Comparison of ENCODE assay signal across 1 cellular context in the genomic region with DNA sequence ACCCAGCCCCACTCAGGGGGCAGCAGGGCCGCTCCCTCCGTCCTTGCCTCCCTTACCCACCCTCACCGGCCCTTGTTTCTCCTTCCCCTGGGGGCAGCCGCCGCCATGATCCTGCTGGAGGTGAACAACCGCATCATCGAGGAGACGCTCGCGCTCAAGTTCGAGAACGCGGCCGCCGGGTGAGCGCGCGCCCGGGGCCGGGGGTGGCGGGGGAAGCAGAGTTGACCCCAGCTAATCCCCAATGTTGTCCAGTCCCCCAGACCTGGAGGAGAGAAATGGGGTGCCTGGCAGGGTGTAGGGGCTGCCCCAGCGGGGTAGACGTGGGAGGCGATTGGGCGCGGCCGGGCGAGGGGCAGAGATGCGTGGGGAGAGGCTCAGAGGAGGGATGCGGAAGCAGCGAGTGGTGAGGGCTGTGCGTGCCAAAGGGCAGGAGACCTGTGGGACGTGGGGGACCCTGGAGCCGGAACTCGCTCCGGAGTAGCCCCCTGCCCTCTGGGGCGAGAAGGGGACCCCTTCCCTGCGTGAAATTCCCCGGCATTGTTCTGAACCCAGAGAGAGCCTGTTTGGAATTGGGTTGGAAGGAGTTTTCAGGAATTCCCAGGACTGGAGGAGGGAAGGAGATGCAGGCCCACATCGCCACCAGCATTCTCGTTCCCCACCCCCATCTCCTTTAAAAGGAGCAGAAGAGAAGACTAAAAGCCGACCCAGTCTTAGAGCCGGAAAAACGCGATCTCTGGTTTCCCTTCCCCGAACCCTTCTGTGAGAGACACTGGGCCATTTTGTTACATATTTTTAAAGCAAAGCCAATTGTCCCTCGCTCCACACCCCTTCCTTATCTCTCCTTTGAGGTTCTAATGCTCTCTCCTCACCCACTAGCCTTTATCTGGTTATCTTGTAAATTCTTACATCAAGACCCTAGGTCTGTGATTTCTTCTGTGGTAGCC.
A peak's percentile ranks its signal among the peaks of the same experiment; 100 is the strongest.
TF ChIP-seq lines count a peak whose summit lies in the region.

No MANE protein-coding gene starts in this region.

TF ChIP-seq in GM12878, 131 proteins besides CTCF, POLR2A, EP300 and RAD21 (continued from another document):
- TF ChIP-seq, protein P1, sequence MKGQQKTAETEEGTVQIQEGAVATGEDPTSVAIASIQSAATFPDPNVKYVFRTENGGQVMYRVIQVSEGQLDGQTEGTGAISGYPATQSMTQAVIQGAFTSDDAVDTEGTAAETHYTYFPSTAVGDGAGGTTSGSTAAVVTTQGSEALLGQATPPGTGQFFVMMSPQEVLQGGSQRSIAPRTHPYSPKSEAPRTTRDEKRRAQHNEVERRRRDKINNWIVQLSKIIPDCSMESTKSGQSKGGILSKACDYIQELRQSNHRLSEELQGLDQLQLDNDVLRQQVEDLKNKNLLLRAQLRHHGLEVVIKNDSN (IDR thresholded peaks at IDR 0.05; ENCODE audit: borderline replicate concordance, extremely low read length, insufficient read depth, low read depth, low read length) = no peak
- 0 out of 2 replicates have a peak, but pooled peaks have one; percentile 24 for TF ChIP-seq HDGF (IDR thresholded peaks at IDR 0.05)
- no peak for TF ChIP-seq RELA (IDR thresholded peaks at IDR 0.05; ENCODE audit: borderline replicate concordance, partially characterized antibody)
- TF ChIP-seq ZNF217 (IDR thresholded peaks at IDR 0.05) = no peak
- no peak for TF ChIP-seq KDM1A (IDR thresholded peaks at IDR 0.05; ENCODE audit: borderline replicate concordance)
- TF ChIP-seq CHD1 (IDR thresholded peaks at IDR 0.05; ENCODE audit: low read depth, low read length) = 0 out of 2 replicates have a peak, but pooled peaks have one; percentile 13
- no peak for TF ChIP-seq FOXM1 (IDR thresholded peaks at IDR 0.05; ENCODE audit: low read depth, low read length)
- no peak for TF ChIP-seq ZNF622 (IDR thresholded peaks at IDR 0.05)
- TF ChIP-seq MYB (IDR thresholded peaks at IDR 0.05; ENCODE audit: borderline replicate concordance, low read depth, low read length) = no peak
- no peak for TF ChIP-seq SREBF2 (IDR thresholded peaks at IDR 0.05; ENCODE audit: low read length)
- TF ChIP-seq, protein P2, sequence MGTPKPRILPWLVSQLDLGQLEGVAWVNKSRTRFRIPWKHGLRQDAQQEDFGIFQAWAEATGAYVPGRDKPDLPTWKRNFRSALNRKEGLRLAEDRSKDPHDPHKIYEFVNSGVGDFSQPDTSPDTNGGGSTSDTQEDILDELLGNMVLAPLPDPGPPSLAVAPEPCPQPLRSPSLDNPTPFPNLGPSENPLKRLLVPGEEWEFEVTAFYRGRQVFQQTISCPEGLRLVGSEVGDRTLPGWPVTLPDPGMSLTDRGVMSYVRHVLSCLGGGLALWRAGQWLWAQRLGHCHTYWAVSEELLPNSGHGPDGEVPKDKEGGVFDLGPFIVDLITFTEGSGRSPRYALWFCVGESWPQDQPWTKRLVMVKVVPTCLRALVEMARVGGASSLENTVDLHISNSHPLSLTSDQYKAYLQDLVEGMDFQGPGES (IDR thresholded peaks at IDR 0.05) = no peak
- peak; percentile 58; the same call in 1 of the 2 replicates for TF ChIP-seq CBFB (IDR thresholded peaks at IDR 0.05; ENCODE audit: low read depth)
- TF ChIP-seq SMAD1 (IDR thresholded peaks at IDR 0.05; ENCODE audit: low read depth, partially characterized antibody) = no peak
- TF ChIP-seq BACH1 (IDR thresholded peaks at IDR 0.05; ENCODE audit: borderline replicate concordance) = peak; percentile 59; the same call in 1 of the 2 replicates
- TF ChIP-seq RUNX3 (IDR thresholded peaks at IDR 0.05; ENCODE audit: low read length) = peak; percentile 15; the same call in 1 of the 2 replicates
- TF ChIP-seq, protein P3, sequence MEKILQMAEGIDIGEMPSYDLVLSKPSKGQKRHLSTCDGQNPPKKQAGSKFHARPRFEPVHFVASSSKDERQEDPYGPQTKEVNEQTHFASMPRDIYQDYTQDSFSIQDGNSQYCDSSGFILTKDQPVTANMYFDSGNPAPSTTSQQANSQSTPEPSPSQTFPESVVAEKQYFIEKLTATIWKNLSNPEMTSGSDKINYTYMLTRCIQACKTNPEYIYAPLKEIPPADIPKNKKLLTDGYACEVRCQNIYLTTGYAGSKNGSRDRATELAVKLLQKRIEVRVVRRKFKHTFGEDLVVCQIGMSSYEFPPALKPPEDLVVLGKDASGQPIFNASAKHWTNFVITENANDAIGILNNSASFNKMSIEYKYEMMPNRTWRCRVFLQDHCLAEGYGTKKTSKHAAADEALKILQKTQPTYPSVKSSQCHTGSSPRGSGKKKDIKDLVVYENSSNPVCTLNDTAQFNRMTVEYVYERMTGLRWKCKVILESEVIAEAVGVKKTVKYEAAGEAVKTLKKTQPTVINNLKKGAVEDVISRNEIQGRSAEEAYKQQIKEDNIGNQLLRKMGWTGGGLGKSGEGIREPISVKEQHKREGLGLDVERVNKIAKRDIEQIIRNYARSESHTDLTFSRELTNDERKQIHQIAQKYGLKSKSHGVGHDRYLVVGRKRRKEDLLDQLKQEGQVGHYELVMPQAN (conservative IDR thresholded peaks at IDR 0.05) = peak; percentile 80
- peak; percentile 77 for TF ChIP-seq TAF1 (IDR thresholded peaks at IDR 0.05; ENCODE audit: borderline replicate concordance, low read depth, low read length)
- TF ChIP-seq IRF4 (IDR thresholded peaks at IDR 0.05; ENCODE audit: low read depth, low read length) = 0 out of 2 replicates have a peak, but pooled peaks have one; percentile 34
- TF ChIP-seq YBX1 (IDR thresholded peaks at IDR 0.05) = no peak
- no peak; the same call in 1 of the 2 replicates for TF ChIP-seq SMAD5 (IDR thresholded peaks at IDR 0.05; ENCODE audit: low read depth)
- TF ChIP-seq CREM (IDR thresholded peaks at IDR 0.05; ENCODE audit: low read depth) = peak; percentile 16; the same call in 1 of the 2 replicates
- peak; percentile 62; the same call in 1 of the 2 replicates for TF ChIP-seq PML (IDR thresholded peaks at IDR 0.05; ENCODE audit: low read length)
- TF ChIP-seq FOXK2 (IDR thresholded peaks at IDR 0.05) = no peak
- TF ChIP-seq GATAD2B (conservative IDR thresholded peaks at IDR 0.05; ENCODE audit: low read depth) = peak; percentile 64
- TF ChIP-seq, protein P4, sequence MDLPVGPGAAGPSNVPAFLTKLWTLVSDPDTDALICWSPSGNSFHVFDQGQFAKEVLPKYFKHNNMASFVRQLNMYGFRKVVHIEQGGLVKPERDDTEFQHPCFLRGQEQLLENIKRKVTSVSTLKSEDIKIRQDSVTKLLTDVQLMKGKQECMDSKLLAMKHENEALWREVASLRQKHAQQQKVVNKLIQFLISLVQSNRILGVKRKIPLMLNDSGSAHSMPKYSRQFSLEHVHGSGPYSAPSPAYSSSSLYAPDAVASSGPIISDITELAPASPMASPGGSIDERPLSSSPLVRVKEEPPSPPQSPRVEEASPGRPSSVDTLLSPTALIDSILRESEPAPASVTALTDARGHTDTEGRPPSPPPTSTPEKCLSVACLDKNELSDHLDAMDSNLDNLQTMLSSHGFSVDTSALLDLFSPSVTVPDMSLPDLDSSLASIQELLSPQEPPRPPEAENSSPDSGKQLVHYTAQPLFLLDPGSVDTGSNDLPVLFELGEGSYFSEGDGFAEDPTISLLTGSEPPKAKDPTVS (IDR thresholded peaks at IDR 0.05; ENCODE audit: low read depth, low read length) = no peak
- TF ChIP-seq YY1 (IDR thresholded peaks at IDR 0.05; ENCODE audit: low read depth, low read length) = peak; percentile 38
- peak; percentile 63 for TF ChIP-seq POLR2AphosphoS2 (IDR thresholded peaks at IDR 0.05; ENCODE audit: low read depth, low read length)
- TF ChIP-seq, protein P5, sequence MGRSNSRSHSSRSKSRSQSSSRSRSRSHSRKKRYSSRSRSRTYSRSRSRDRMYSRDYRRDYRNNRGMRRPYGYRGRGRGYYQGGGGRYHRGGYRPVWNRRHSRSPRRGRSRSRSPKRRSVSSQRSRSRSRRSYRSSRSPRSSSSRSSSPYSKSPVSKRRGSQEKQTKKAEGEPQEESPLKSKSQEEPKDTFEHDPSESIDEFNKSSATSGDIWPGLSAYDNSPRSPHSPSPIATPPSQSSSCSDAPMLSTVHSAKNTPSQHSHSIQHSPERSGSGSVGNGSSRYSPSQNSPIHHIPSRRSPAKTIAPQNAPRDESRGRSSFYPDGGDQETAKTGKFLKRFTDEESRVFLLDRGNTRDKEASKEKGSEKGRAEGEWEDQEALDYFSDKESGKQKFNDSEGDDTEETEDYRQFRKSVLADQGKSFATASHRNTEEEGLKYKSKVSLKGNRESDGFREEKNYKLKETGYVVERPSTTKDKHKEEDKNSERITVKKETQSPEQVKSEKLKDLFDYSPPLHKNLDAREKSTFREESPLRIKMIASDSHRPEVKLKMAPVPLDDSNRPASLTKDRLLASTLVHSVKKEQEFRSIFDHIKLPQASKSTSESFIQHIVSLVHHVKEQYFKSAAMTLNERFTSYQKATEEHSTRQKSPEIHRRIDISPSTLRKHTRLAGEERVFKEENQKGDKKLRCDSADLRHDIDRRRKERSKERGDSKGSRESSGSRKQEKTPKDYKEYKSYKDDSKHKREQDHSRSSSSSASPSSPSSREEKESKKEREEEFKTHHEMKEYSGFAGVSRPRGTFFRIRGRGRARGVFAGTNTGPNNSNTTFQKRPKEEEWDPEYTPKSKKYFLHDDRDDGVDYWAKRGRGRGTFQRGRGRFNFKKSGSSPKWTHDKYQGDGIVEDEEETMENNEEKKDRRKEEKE (IDR thresholded peaks at IDR 0.05) = no peak
- TF ChIP-seq IKZF2 (IDR thresholded peaks at IDR 0.05) = peak; percentile 35 to 53; a peak in 2 of 4 replicates
- TF ChIP-seq, protein P6, sequence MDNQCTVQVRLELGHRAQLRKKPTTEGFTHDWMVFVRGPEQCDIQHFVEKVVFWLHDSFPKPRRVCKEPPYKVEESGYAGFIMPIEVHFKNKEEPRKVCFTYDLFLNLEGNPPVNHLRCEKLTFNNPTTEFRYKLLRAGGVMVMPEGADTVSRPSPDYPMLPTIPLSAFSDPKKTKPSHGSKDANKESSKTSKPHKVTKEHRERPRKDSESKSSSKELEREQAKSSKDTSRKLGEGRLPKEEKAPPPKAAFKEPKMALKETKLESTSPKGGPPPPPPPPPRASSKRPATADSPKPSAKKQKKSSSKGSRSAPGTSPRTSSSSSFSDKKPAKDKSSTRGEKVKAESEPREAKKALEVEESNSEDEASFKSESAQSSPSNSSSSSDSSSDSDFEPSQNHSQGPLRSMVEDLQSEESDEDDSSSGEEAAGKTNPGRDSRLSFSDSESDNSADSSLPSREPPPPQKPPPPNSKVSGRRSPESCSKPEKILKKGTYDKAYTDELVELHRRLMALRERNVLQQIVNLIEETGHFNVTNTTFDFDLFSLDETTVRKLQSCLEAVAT (IDR thresholded peaks at IDR 0.05) = no peak
- TF ChIP-seq, protein P7, sequence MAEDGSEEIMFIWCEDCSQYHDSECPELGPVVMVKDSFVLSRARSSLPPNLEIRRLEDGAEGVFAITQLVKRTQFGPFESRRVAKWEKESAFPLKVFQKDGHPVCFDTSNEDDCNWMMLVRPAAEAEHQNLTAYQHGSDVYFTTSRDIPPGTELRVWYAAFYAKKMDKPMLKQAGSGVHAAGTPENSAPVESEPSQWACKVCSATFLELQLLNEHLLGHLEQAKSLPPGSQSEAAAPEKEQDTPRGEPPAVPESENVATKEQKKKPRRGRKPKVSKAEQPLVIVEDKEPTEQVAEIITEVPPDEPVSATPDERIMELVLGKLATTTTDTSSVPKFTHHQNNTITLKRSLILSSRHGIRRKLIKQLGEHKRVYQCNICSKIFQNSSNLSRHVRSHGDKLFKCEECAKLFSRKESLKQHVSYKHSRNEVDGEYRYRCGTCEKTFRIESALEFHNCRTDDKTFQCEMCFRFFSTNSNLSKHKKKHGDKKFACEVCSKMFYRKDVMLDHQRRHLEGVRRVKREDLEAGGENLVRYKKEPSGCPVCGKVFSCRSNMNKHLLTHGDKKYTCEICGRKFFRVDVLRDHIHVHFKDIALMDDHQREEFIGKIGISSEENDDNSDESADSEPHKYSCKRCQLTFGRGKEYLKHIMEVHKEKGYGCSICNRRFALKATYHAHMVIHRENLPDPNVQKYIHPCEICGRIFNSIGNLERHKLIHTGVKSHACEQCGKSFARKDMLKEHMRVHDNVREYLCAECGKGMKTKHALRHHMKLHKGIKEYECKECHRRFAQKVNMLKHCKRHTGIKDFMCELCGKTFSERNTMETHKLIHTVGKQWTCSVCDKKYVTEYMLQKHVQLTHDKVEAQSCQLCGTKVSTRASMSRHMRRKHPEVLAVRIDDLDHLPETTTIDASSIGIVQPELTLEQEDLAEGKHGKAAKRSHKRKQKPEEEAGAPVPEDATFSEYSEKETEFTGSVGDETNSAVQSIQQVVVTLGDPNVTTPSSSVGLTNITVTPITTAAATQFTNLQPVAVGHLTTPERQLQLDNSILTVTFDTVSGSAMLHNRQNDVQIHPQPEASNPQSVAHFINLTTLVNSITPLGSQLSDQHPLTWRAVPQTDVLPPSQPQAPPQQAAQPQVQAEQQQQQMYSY (CRISPR knock-in tag; IDR thresholded peaks at IDR 0.05) = no peak
- TF ChIP-seq SPI1 (IDR thresholded peaks at IDR 0.05; ENCODE audit: borderline replicate concordance, insufficient read depth, low read depth, low read length) = 0 out of 2 replicates have a peak, but pooled peaks have one; percentile 16
- TF ChIP-seq ETV6 (conservative IDR thresholded peaks at IDR 0.05 in 1 of 2, IDR thresholded peaks at IDR 0.05 in 1 of 2; ENCODE audit: borderline replicate concordance in 1 of 2, low read depth in 1 of 2) = no peak; a peak in 1 of 4 replicates
- no peak; the same call in 1 of the 2 replicates for TF ChIP-seq STAT1 (conservative IDR thresholded peaks at IDR 0.05)
- TF ChIP-seq, protein P8, sequence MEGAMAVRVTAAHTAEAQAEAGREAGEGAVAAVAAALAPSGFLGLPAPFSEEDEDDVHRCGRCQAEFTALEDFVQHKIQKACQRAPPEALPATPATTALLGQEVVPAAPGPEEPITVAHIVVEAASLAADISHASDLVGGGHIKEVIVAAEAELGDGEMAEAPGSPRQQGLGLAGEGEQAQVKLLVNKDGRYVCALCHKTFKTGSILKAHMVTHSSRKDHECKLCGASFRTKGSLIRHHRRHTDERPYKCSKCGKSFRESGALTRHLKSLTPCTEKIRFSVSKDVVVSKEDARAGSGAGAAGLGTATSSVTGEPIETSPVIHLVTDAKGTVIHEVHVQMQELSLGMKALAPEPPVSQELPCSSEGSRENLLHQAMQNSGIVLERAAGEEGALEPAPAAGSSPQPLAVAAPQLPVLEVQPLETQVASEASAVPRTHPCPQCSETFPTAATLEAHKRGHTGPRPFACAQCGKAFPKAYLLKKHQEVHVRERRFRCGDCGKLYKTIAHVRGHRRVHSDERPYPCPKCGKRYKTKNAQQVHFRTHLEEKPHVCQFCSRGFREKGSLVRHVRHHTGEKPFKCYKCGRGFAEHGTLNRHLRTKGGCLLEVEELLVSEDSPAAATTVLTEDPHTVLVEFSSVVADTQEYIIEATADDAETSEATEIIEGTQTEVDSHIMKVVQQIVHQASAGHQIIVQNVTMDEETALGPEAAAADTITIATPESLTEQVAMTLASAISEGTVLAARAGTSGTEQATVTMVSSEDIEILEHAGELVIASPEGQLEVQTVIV (IDR thresholded peaks at IDR 0.05; ENCODE audit: borderline replicate concordance, partially characterized antibody) = peak; percentile 38
- TF ChIP-seq ZZZ3 (IDR thresholded peaks at IDR 0.05; ENCODE audit: control insufficient read depth, insufficient read length, low read depth) = no peak
- TF ChIP-seq MEF2B (IDR thresholded peaks at IDR 0.05; ENCODE audit: partially characterized antibody, poor library complexity, severe bottlenecking) = no peak
- TF ChIP-seq EGR1 (IDR thresholded peaks at IDR 0.05; ENCODE audit: borderline replicate concordance in 1 of 2, low read depth in 2 of 2, low read length in 2 of 2) = peak in 1 of 2 experiments; percentile 79; a peak in 2 of 3 replicates
